In genomic region chr6:167226791-167227190, GRCh38 we compare ENCODE assay signal across 22 cellular contexts.
"Had no signal": no experiment of that assay in that cellular context is flagged by ENCODE, and none has a peak within 500 bp of the region (broad histone marks: within the 10 kb centered on the region; RNA-seq: fewer than 3 reads in every experiment).

No MANE protein-coding gene starts in this region.

- H3K9ac ChIP-seq: SK-N-SH had no signal

- H3K27me3 ChIP-seq: sigmoid colon had no signal

- H3K9me3 ChIP-seq: esophagus squamous epithelium, gastroesophageal sphincter, left ventricle myocardium inferior, sigmoid colon, SK-N-SH, transverse colon had no signal

- ATAC-seq: activated CD4-positive, alpha-beta T cell treated with anti-CD3 and anti-CD28 coated beads for 36 hours; gastroesophageal sphincter; naive thymus-derived CD8-positive, alpha-beta T cell; stimulated activated naive B cell treated with anti-CD40 and anti-IgM and Interleukin-4, amounts not matched to agents 10 μg/mL and 1 μg/mL and 100 μg/mL, for 72 hours; T-cell had no signal

- H3K36me3 ChIP-seq: esophagus squamous epithelium, gastroesophageal sphincter, left ventricle myocardium inferior, sigmoid colon, transverse colon had no signal

- DNase-seq: activated B cell treated with CpG ODN at 0.5 μM for 24 hours; activated CD4-positive, alpha-beta T cell treated with anti-CD3 and anti-CD28 coated beads for 36 hours; activated CD4-positive, alpha-beta T cell treated with anti-CD3 and anti-CD28 coated beads, Interleukin-2, amount 50 U/mL, for 4 hours; activated CD8-positive, alpha-beta memory T cell treated with anti-CD3 and anti-CD28 coated beads for 24 hours; activated CD8-positive, alpha-beta memory T cell treated with anti-CD3 and anti-CD28 coated beads, Interleukin-2, amount 50 U/mL, for 4 hours; activated naive CD4-positive, alpha-beta T cell; activated T-cell treated with anti-CD3 and anti-CD28 coated beads, Interleukin-2, amount 50 U/mL, for 24 hours; effector memory CD4-positive, alpha-beta T cell; esophagus squamous epithelium; head of caudate nucleus; left ventricle myocardium inferior; naive thymus-derived CD8-positive, alpha-beta T cell; retina; sigmoid colon; SK-N-SH; stimulated activated CD4-positive, alpha-beta T cell treated with anti-CD3 and anti-CD28 coated beads, Interleukin-2, amount 100 ng/mL, for 48 hours; stimulated activated CD8-positive, alpha-beta memory T cell treated with anti-CD3 and anti-CD28 coated beads, Interleukin-4, amount 100 ng/mL, for 48 hours; stimulated activated naive B cell treated with anti-CD40 and anti-IgM and Interleukin-4, amounts not matched to agents 10 μg/mL and 1 μg/mL and 100 μg/mL, for 72 hours; T-cell; transverse colon had no signal

- H3K4me3 ChIP-seq: esophagus squamous epithelium, gastroesophageal sphincter, left ventricle myocardium inferior, sigmoid colon, transverse colon had no signal

- FAIRE-seq: TTC549 had no signal

- H3K27ac ChIP-seq: esophagus squamous epithelium, gastroesophageal sphincter, left ventricle myocardium inferior, sigmoid colon, transverse colon had no signal

- H3K4me2 ChIP-seq: SK-N-SH had no signal

- H3K4me1 ChIP-seq: esophagus squamous epithelium, gastroesophageal sphincter, left ventricle myocardium inferior, sigmoid colon, transverse colon had no signal
